8 cellular contexts compared by ENCODE assay signal in the genomic region with DNA sequence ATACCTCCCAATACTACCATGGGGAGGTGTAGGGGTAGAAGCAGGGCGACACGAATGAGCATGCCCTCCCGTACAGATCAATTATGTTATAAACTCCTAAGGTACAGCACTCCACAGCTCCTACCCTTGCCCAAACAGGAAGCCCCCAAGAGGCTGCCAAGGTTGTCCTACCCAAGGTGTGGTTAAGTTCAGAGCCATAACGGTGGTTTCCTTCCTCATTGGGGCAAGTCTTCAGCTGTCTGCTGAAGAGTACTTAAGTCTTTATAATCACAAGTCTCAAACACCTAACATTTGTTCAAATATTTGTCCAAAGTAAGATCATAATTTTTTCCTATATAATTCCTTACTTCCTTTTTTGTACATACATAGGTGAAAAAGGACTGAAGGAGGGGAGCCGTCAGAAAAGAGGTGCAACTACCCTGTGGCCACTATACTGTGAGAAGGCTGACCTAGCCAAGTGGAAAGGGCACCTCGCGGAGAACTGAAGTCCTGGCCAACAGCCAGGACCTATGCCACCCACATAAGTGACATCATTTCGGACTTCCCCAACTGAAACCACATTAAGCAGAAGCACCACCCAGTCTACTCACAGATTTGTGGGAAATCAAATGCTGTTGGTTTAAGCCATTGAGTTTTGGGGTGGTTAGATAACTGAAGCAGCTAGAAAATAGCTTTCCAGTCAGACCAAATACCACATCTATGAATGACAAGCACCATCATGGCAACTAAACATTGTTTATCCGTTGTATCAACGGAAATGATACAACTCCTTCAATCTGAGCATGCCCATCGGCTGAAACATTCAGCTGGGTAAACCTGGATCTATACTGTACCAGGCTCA. TPM values are rescaled to one million over a fixed set of nuclear protein-coding genes. Genes with fewer than 3 reads are reported as not detected.
DNase-seq lines count a peak whose midpoint lies in the region; ATAC-seq and TF ChIP-seq lines count a peak whose summit lies in the region.

No MANE protein-coding gene starts in this region.

- H3K27ac ChIP-seq in SJSA1 (peak overlapping the region; percentile 97), transverse colon (peak overlapping the region; percentile 10 to 42 (median 30))

- peaks cover 6% of the 10 kb centered on the region for H3K36me3 Mint-ChIP-seq in memory B cell

- TF ChIP-seq CTCF in transverse colon (IDR thresholded peaks at IDR 0.05): no peak

- H3K4me3 ChIP-seq in SJSA1 (no peak overlapping the region), transverse colon (no peak overlapping the region)

- peaks cover 21% of the 10 kb centered on the region for H3K4me1 Mint-ChIP-seq in memory B cell

- H3K4me1 ChIP-seq in SJSA1 (replicated peaks): peaks cover 51% of the 10 kb centered on the region
- H3K4me1 ChIP-seq in transverse colon: peaks cover 9 to 43% (median 29%) of the 10 kb centered on the region in 4 donors

- intact Hi-C loops in transverse colon (cut with DNase I; ENCODE audit: low total_unique reads): no loop called here

- no peak for TF ChIP-seq EP300 in transverse colon (IDR thresholded peaks at IDR 0.05; ENCODE audit: low read depth)

- in situ Hi-C loops in Caki2 (cut with HindIII; ENCODE audit: low pct_unique_long_range_greater_than_20kb, low sequenced_read_pairs) (no loop called here), transverse colon (cut with MboI; ENCODE audit: low pct_ligation_motif_present in 1 of 4, low pct_unique_long_range_greater_than_20kb in 1 of 4, low sequenced_read_pairs in 3 of 4) (loop anchor here in 1 of 4 donors (25.0 kb wide), 1 partner anchor 106 kb away; no protein-coding TSS in a partner anchor)

- DNase-seq in Caki2 (ENCODE audit: low read depth) (peak; percentile 94), SJSA1 (ENCODE audit: low read depth in 1 of 2, low spot score in 2 of 2) (peak; percentile 86 to 94), memory B cell (ENCODE audit: low spot score in 2 of 2) (peak; percentile 71 to 81), transverse colon (peak; percentile 46), iPS-NIHi11 (ENCODE audit: low spot score) (no peak), GM19238 (ENCODE audit: insufficient read length, low spot score) (no peak)
- DNase-seq in activated naive CD4-positive, alpha-beta T cell treated with Interleukin-2 at 50 U/mL for 16 hours: peak; percentile 71

- no peaks in the 10 kb centered on the region for H3K27me3 Mint-ChIP-seq in memory B cell

- peak overlapping the region; percentile 99 for H3K27ac Mint-ChIP-seq in memory B cell

- H3K9me3 ChIP-seq in SJSA1 (replicated peaks) (no peaks in the 10 kb centered on the region; the same call in 1 of the 2 replicates), transverse colon (no peaks in the 10 kb centered on the region)

- no peak for TF ChIP-seq POLR2A in transverse colon (IDR thresholded peaks at IDR 0.05)

- ATAC-seq in HG02981 (IDR thresholded peaks at IDR 0.05; ENCODE audit: unreplicated experiment) (peak; percentile 34), memory B cell (ENCODE audit: low read depth) (peak; percentile 75)

- no peaks in the 10 kb centered on the region for H3K27me3 ChIP-seq in SJSA1 (replicated peaks)
- no peaks in the 10 kb centered on the region for H3K27me3 ChIP-seq in transverse colon

- WGBS in transverse colon (ENCODE audit: low coverage in 1 of 2), 2 donors: 47% methylated on average over 6 to 11 of the region's 11 CpGs

- H3K9me3 Mint-ChIP-seq in memory B cell: no peaks in the 10 kb centered on the region

- H3K4me3 Mint-ChIP-seq in memory B cell: peak overlapping the region; percentile 34

- H3K36me3 ChIP-seq in SJSA1 (peaks cover 11% of the 10 kb centered on the region), transverse colon (no peaks in the 10 kb centered on the region)

RNA-seq across cellular contexts. Expression of a gene that starts 2.9 kb away (rescaled TPM):
- 9.4 and 11.7 TPM in 2 replicates for total RNA-seq in Caki2 (2014; rRNA removed; shearing (Covaris generic); ENCODE audit: low replicate concordance)
- total RNA-seq in SJSA1 (2014; rRNA removed; shearing (Covaris generic)): 19.1 and 23.7 TPM in 2 replicates
- 10 to 100 TPM in 3 of 4 donors, 1 to 10 TPM in 1; 4.2 to 25.9 (median 20.7) TPM for total RNA-seq in transverse colon

Comparison
In these comparisons a context has a peak if more than half of its experiments do, and no peak if none do; other contexts are left out.
1. DNase-seq: peak in Caki2 (single experiment), SJSA1 (2 of 2), activated naive CD4-positive, alpha-beta T cell treated with Interleukin-2 at 50 U/mL for 16 hours (single experiment), memory B cell (2 of 2) and transverse colon (single experiment); none in iPS-NIHi11 (single experiment) and GM19238 (single experiment).